ENCODE assay signal across 8 cellular contexts in the genomic region with DNA sequence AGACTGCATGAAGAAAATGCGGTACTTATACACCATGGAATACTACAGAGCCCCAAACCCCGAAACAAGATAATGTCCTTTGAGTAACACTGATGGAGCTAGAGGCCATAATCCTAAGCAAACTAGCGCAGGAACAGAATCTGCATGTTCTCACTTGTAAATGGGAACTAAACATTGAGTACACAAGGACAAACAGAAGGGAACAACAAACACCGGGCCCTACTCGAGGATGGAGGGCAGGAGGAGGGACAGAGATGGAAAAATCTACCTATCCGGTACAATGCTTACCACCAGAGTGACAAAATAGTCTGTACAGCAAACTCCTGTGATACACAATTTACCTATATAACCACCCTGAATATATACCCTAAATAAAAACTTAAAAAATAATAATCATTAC.
"Had no signal": no experiment of that assay in that cellular context is flagged by ENCODE, and none has a peak within 500 bp of the region (broad histone marks: within the 10 kb centered on the region; RNA-seq: fewer than 3 reads in every experiment).

No MANE protein-coding gene starts in this region.

- H3K27ac ChIP-seq: GM23248 had no signal

- FAIRE-seq: H54, HTR-8/SVneo, K562 had no signal

- H3K4me3 ChIP-seq: GM23248, K562 had no signal

- ATAC-seq: K562 had no signal

- DNase-seq: GM23248, GOT3, H9, HCEC 1CT, IMR-90 had no signal

- H2AFZ ChIP-seq: GM23248 had no signal

- H3K9ac ChIP-seq: GM23248 had no signal
